17 cellular contexts compared by ENCODE assay signal in genomic region chr10:103620891-103621777, GRCh38.
DNase-seq lines count a peak whose midpoint lies in the region; ATAC-seq and TF ChIP-seq lines count a peak whose summit lies in the region.
"Had no signal": no experiment of that assay in that cellular context is flagged by ENCODE, and none has a peak within 500 bp of the region (broad histone marks: within the 10 kb centered on the region; RNA-seq: fewer than 3 reads in every experiment).

No MANE protein-coding gene starts in this region.

- POLR2A ChIA-PET in naive thymus-derived CD8-positive, alpha-beta T cell (lab: Charles Lee), result no interaction called here

- H3K27ac ChIP-seq in cingulate gyrus (ENCODE audit: low read depth, low read length) (peak overlapping the region; percentile 80), neuronal stem cell (replicated peaks; ENCODE audit: low read length) (no peak overlapping the region), upper lobe of right lung (peak overlapping the region; percentile 58)
- H3K27ac ChIP-seq: 22Rv1 had no signal

- no peak overlapping the region for H3K27ac Mint-ChIP-seq in naive thymus-derived CD8-positive, alpha-beta T cell

- peak overlapping the region; percentile 28 for H3K18ac ChIP-seq in neuronal stem cell (ENCODE audit: low read length)

- no peak overlapping the region for H3K23ac ChIP-seq in neuronal stem cell (ENCODE audit: low read depth, low read length, poor library complexity)

- no peaks in the 10 kb centered on the region for H3K9me3 Mint-ChIP-seq in naive thymus-derived CD8-positive, alpha-beta T cell

- peak overlapping the region; percentile 22 for H2BK15ac ChIP-seq in neuronal stem cell (ENCODE audit: low read length)

- intact Hi-C loops in upper lobe of right lung (cut with DNase I), result no loop called here

- no peak for ATAC-seq in upper lobe of right lung
- no peak for ATAC-seq in naive thymus-derived CD8-positive, alpha-beta T cell
- ATAC-seq in HG03439 (IDR thresholded peaks at IDR 0.05; ENCODE audit: unreplicated experiment), result no peak
- ATAC-seq: body of pancreas, HCT116 had no signal

- no peak overlapping the region for H2BK120ac ChIP-seq in neuronal stem cell (ENCODE audit: low read depth, low read length)

- H4K8ac ChIP-seq in neuronal stem cell (ENCODE audit: low read depth, low read length), result no peak overlapping the region

- H4K91ac ChIP-seq in neuronal stem cell (ENCODE audit: low read depth, low read length, poor library complexity), result no peak overlapping the region

- peaks cover 0 to 6% (median 0%) of the 10 kb centered on the region in 3 donors for H3K36me3 Mint-ChIP-seq in naive thymus-derived CD8-positive, alpha-beta T cell

- no peak overlapping the region for H2AK5ac ChIP-seq in neuronal stem cell (ENCODE audit: low read depth, low read length)

- H3K4me2 ChIP-seq in neuronal stem cell (ENCODE audit: insufficient read depth, low read length, poor library complexity, severe bottlenecking), result no peak overlapping the region

- peak; percentile 13 for DNase-seq in DMS 273 (lab: John Stamatoyannopoulos, UW; ENCODE audit: unreplicated experiment)
- DNase-seq in DMS 273 treated with DMSO at 0.1 percent for 48 hours (lab: John Stamatoyannopoulos, UW), result no peak
- no peak for DNase-seq in neuronal stem cell (ENCODE audit: low spot score)
- DNase-seq in upper lobe of right lung, result no peak
- DNase-seq in naive thymus-derived CD8-positive, alpha-beta T cell, result no peak
- no peak for DNase-seq in dermis blood vessel endothelial cell
- DNase-seq: activated CD4-positive, alpha-beta T cell treated with anti-CD3 and anti-CD28 coated beads, Interleukin-2, amount 50 U/mL, for 1 hour; body of pancreas; NCI-H446; NK-92 treated with Interleukin-12 subunit alpha and Interleukin-12 subunit beta, amount 100 ng/mL, for 24 hours; RPMI8226; stimulated activated CD4-positive, alpha-beta T cell treated with anti-CD3 and anti-CD28 coated beads, Interleukin-4, amount 100 ng/mL, for 1 hour; SW 1271 had no signal

- 100% methylated on average over 2 of the region's 15 CpGs; no CpG with 5 or more reads in 1 of the 2 donors for WGBS in neuronal stem cell (ENCODE audit: extremely low coverage in 2 of 2, insufficient read length in 2 of 2, insufficient replicate concordance in 1 of 2), 2 donors

- no peak overlapping the region for H3K14ac ChIP-seq in neuronal stem cell (ENCODE audit: low read length)

- H3K4me3 Mint-ChIP-seq in naive thymus-derived CD8-positive, alpha-beta T cell, result no peak overlapping the region

- H3K27me3 ChIP-seq in neuronal stem cell (ENCODE audit: control insufficient read depth in 3 of 3, insufficient read depth in 3 of 3, low read depth in 1 of 3, low read length in 3 of 3), result no peaks in the 10 kb centered on the region
- H3K27me3 ChIP-seq in upper lobe of right lung, result no peaks in the 10 kb centered on the region
- H3K27me3 ChIP-seq: body of pancreas had no signal

- H3K27me3 Mint-ChIP-seq in naive thymus-derived CD8-positive, alpha-beta T cell, result no peaks in the 10 kb centered on the region

- H3K36me3 ChIP-seq in neuronal stem cell (replicated peaks in 1 of 2; ENCODE audit: control insufficient read depth in 2 of 2, insufficient read depth in 2 of 2, low read length in 2 of 2), result peaks cover 11 to 28% of the 10 kb centered on the region in 2 donors
- peaks cover 39% of the 10 kb centered on the region for H3K36me3 ChIP-seq in upper lobe of right lung

- H3K9me3 ChIP-seq in neuronal stem cell (replicated peaks in 1 of 2; ENCODE audit: control insufficient read depth in 2 of 2, insufficient read depth in 1 of 2, low read depth in 1 of 2, low read length in 2 of 2) (peaks cover 0 to 2% of the 10 kb centered on the region in 2 donors), upper lobe of right lung (no peaks in the 10 kb centered on the region)
- H3K9me3 ChIP-seq: body of pancreas had no signal

- no peaks in the 10 kb centered on the region for H3K79me1 ChIP-seq in neuronal stem cell (ENCODE audit: low read depth, low read length)

- no peak overlapping the region for H3K4me3 ChIP-seq in neuronal stem cell (ENCODE audit: low read length in 2 of 2)
- no peak overlapping the region for H3K4me3 ChIP-seq in upper lobe of right lung
- H3K4me3 ChIP-seq: body of pancreas had no signal

- peaks cover 0 to 6% of the 10 kb centered on the region in 2 donors for H3K4me1 ChIP-seq in neuronal stem cell (ENCODE audit: control insufficient read depth in 2 of 2, insufficient read depth in 1 of 2, low read depth in 1 of 2, low read length in 2 of 2)
- H3K4me1 ChIP-seq in upper lobe of right lung, result peaks cover 26% of the 10 kb centered on the region

- H3K9ac ChIP-seq in neuronal stem cell (ENCODE audit: low read depth, low read length, poor library complexity), result no peak overlapping the region

- TF ChIP-seq CTCF in upper lobe of right lung (IDR thresholded peaks at IDR 0.05), result no peak

- H3K4ac ChIP-seq in neuronal stem cell (ENCODE audit: low read length), result no peak overlapping the region

- no peaks in the 10 kb centered on the region for H3K4me1 Mint-ChIP-seq in naive thymus-derived CD8-positive, alpha-beta T cell

- H2BK5ac ChIP-seq in neuronal stem cell (ENCODE audit: low read length), result peak overlapping the region; percentile 30

- no peak overlapping the region for H2AFZ ChIP-seq in neuronal stem cell (ENCODE audit: low read length)

- no peak overlapping the region for H2BK12ac ChIP-seq in neuronal stem cell (ENCODE audit: low read length)
